Comparison of ENCODE assay signal across 25 cellular contexts in genomic region chr1:110393286-110393685, GRCh38. TPM values are rescaled to one million over a fixed set of nuclear protein-coding genes. Genes with fewer than 3 reads are reported as not detected.
DNase-seq lines count a peak whose midpoint lies in the region; ATAC-seq, FAIRE-seq and TF ChIP-seq lines count a peak whose summit lies in the region.
"Had no signal": no experiment of that assay in that cellular context is flagged by ENCODE, and none has a peak within 500 bp of the region (broad histone marks: within the 10 kb centered on the region; RNA-seq: fewer than 3 reads in every experiment).

No MANE protein-coding gene starts in this region.

- in situ Hi-C loops in GM23248 (cut with MboI) (no loop called here), K562 (cut with MboI) (no loop called here)

- no peaks in the 10 kb centered on the region for H3K27me3 Mint-ChIP-seq in nephron (ENCODE audit: low read depth)
- H3K27me3 Mint-ChIP-seq: T-helper 17 cell had no signal

- H3K4me3 ChIP-seq in GM23248: peak overlapping the region; percentile 17; the same call in 1 of the 2 replicates
- H3K4me3 ChIP-seq in K562: no peak overlapping the region
- H3K4me3 ChIP-seq: esophagus muscularis mucosa, GM12878, mucosa of descending colon had no signal

- H4K20me1 ChIP-seq in GM23248 (ENCODE audit: insufficient read depth): no peaks in the 10 kb centered on the region
- no peaks in the 10 kb centered on the region for H4K20me1 ChIP-seq in K562 (replicated peaks; ENCODE audit: control insufficient read depth, insufficient read depth, low read length)

- H3K4me2 ChIP-seq in GM23248 (ENCODE audit: unreplicated experiment) (peak overlapping the region; percentile 56), K562 (ENCODE audit: insufficient read depth, low read length) (no peak overlapping the region)

- peak overlapping the region; percentile 54 for H3K27ac ChIP-seq in GM23248
- no peak overlapping the region for H3K27ac ChIP-seq in K562 (ENCODE audit: extremely low read depth, low read depth, low read length)
- H3K27ac ChIP-seq: esophagus muscularis mucosa had no signal

- H3K36me3 ChIP-seq in GM23248 (ENCODE audit: low read depth) (no peaks in the 10 kb centered on the region), K562 (ENCODE audit: control insufficient read depth, insufficient read depth, low read length) (peaks cover 10% of the 10 kb centered on the region; the same call in 1 of the 3 replicates)

- no peak overlapping the region for H3K4me3 Mint-ChIP-seq in nephron
- H3K4me3 Mint-ChIP-seq: T-helper 17 cell had no signal

- H3K9me3 ChIP-seq in GM23248 (ENCODE audit: low read depth) (no peaks in the 10 kb centered on the region), K562 (replicated peaks; ENCODE audit: control insufficient read depth, insufficient read depth, low read depth, low read length) (no peaks in the 10 kb centered on the region)
- H3K9me3 ChIP-seq: esophagus muscularis mucosa, mucosa of descending colon had no signal

- H3K9ac ChIP-seq in GM23248 (peak overlapping the region; percentile 1; the same call in 1 of the 2 replicates), K562 (ENCODE audit: insufficient read depth in 1 of 2, low read depth in 2 of 2, low read length in 2 of 2) (no peak overlapping the region)

- CTCF ChIA-PET in K562 (lab: Yijun Ruan, JAX; ENCODE audit: low intra/inter-chr PET ratio): no interaction called here

- TF ChIP-seq RAD21 in K562 (CRISPR knock-in tag; conservative IDR thresholded peaks at IDR 0.05 in 1 of 2, IDR thresholded peaks at IDR 0.05 in 1 of 2): no peak

- BruUV-seq in K562 (replicated peaks; lab: Mats Ljungman, UMichigan): no TSS peak

- H3K9me1 ChIP-seq in K562 (ENCODE audit: control insufficient read depth, insufficient read depth, low read length): no peaks in the 10 kb centered on the region

- intact Hi-C loops in K562 (cut with micrococcal nuclease): no loop called here

- H3K79me2 ChIP-seq in GM23248 (ENCODE audit: insufficient read depth) (0 out of 2 replicates have a peak, but pooled peaks cover 5% of the 10 kb centered on the region), K562 (ENCODE audit: control insufficient read depth, insufficient read depth, low read length) (no peaks in the 10 kb centered on the region)

- H3K27ac Mint-ChIP-seq in nephron: peak overlapping the region; percentile 91 to 94 (median 92)
- H3K27ac Mint-ChIP-seq: T-helper 17 cell had no signal

- FAIRE-seq in K562 (lab: Jason Lieb, UNC): peak; percentile 35
- FAIRE-seq: GM12878, HTR-8/SVneo had no signal

- no peak for TF ChIP-seq POLR2A in K562 (conservative IDR thresholded peaks at IDR 0.05)

- peaks cover 70% of the 10 kb centered on the region for H3F3A ChIP-seq in GM23248 (ENCODE audit: insufficient read depth)

- no peaks in the 10 kb centered on the region for H3K9me3 Mint-ChIP-seq in nephron

- peaks cover 23% of the 10 kb centered on the region for H3K36me3 Mint-ChIP-seq in nephron (ENCODE audit: low read depth)

- POLR2A ChIA-PET in K562 (lab: Yijun Ruan, JAX): interaction anchor here (0.6 to 3.8 kb wide), 6 partner anchors 8 to 247 kb away, joined by 3 to 17 read pairs (median 3); no protein-coding TSS in a partner anchor

- H3K4me1 Mint-ChIP-seq in nephron: peaks cover 26% of the 10 kb centered on the region
- H3K4me1 Mint-ChIP-seq: T-helper 17 cell had no signal

- no peaks in the 10 kb centered on the region for H3K9me2 ChIP-seq in GM23248 (ENCODE audit: insufficient read depth)

- no peak for DNase-seq in GM23248
- no peak for DNase-seq in K562 (ENCODE audit: extremely low read depth in 1 of 4, low spot score in 3 of 4)
- no peak for DNase-seq in stimulated activated CD4-positive, alpha-beta T cell treated with anti-CD3 and anti-CD28 coated beads, Interleukin-4, amount 100 ng/mL, for 4 hours
- DNase-seq in Kasumi-1 (lab: John Stamatoyannopoulos, UW): no peak
- no peak for DNase-seq in NCI-H524 treated with DMSO at 0.1 percent for 48 hours (lab: John Stamatoyannopoulos, UW)
- DNase-seq: activated CD4-positive, alpha-beta T cell treated with anti-CD3 and anti-CD28 coated beads, Interleukin-2, amount 50 U/mL, for 1 hour; activated CD8-positive, alpha-beta memory T cell treated with anti-CD3 and anti-CD28 coated beads, Interleukin-2, amount 50 U/mL, for 48 hours; activated effector memory CD4-positive, alpha-beta T cell treated with Interleukin-2 at 50 U/mL for 16 hours; caudate nucleus; DMS153; effector CD4-positive, alpha-beta T cell; GDM1; H7; left colon; NCI-H1436; NCI-H69; SHP77 treated with DMSO at 0.1 percent for 48 hours; T-helper 17 cell had no signal

- H3K27me3 ChIP-seq in GM23248 (replicated peaks; ENCODE audit: insufficient read depth): no peaks in the 10 kb centered on the region
- no peaks in the 10 kb centered on the region for H3K27me3 ChIP-seq in K562 (ENCODE audit: control insufficient read depth in 2 of 2, insufficient read depth in 2 of 2, low read length in 2 of 2)
- H3K27me3 ChIP-seq: esophagus muscularis mucosa had no signal

- peaks cover 54% of the 10 kb centered on the region for H3K4me1 ChIP-seq in GM23248 (ENCODE audit: insufficient read depth)
- no peaks in the 10 kb centered on the region for H3K4me1 ChIP-seq in K562 (replicated peaks in 1 of 2; ENCODE audit: control insufficient read depth in 2 of 2, insufficient read depth in 2 of 2, low read length in 2 of 2)

- no peak for TF ChIP-seq EP300 in K562 (IDR thresholded peaks at IDR 0.05; ENCODE audit: low read length)

- TF ChIP-seq CTCF in K562 (IDR thresholded peaks at IDR 0.05 in 2 of 3, conservative IDR thresholded peaks at IDR 0.05 in 1 of 3; ENCODE audit: insufficient read depth in 2 of 3, low read depth in 1 of 3, low read length in 3 of 3) (no peak), nephron (IDR thresholded peaks at IDR 0.05; ENCODE audit: unreplicated experiment in 3 of 3) (no peak)

- H2AFZ ChIP-seq in GM23248: no peak overlapping the region
- H2AFZ ChIP-seq in K562 (ENCODE audit: low read depth, low read length): no peak overlapping the region

- no peak for ATAC-seq in K562
- ATAC-seq: GM12878, T-helper 17 cell had no signal

- WGBS in GM23248 (ENCODE audit: low coverage in 1 of 2, low lambda C conversion rate in 2 of 2, missing lambda C conversion rate in 2 of 2), 2 experiments: 85 to 87% methylated on average over 2 of the region's 2 CpGs
- WGBS in K562 (ENCODE audit: insufficient coverage, low coverage, missing lambda C conversion rate): 49% methylated on average over 2 of the region's 2 CpGs

RNA-seq across cellular contexts. Expression of gene SLC16A4, which starts 2.5 kb away (rescaled TPM):
- 28.1 and 34.3 TPM in 2 replicates for total RNA-seq in GM23248 (2014; rRNA removed; shearing (Covaris generic))
- polyA plus RNA-seq in GM23248 (2016; fragmentation: Nextera tagmentation; extraction: Ambion mirVana) (15.6 and 15.9 TPM in 2 replicates), K562 (2011; rRNA removed) (0.31 and 0.39 TPM in 2 replicates), K562 (2014; fragmentation: Illumina TruSeq; extraction: Trizol) (0.12 and 0.26 TPM in 2 replicates), K562 (2014; fragmentation: Nextera tagmentation; extraction: Ambion mirVana) (under 1 TPM; 0.20 to 0.23 TPM), K562 (2014; rRNA removed) (0.16 and 0.34 TPM in 2 replicates)
- 1.0 and 3.1 TPM in 2 replicates for total RNA-seq in K562 (2011; cell fraction: chromatin; rRNA removed; ENCODE audit: low replicate concordance)
- 0.39 TPM in 1 of 2 replicates, not detected in the other for total RNA-seq in K562 (2011; cell fraction: nucleolus; rRNA removed)
- total RNA-seq in K562 (2011; cell fraction: nucleoplasm; rRNA removed): 1.0 and 1.5 TPM in 2 replicates
- total RNA-seq in K562 (2014; rRNA removed) (0.16 TPM in 1 of 2 replicates, not detected in the other), K562 (2014; rRNA removed; fragmentation: Illumina TruSeq; extraction: Trizol) (0.19 and 0.29 TPM in 2 replicates), K562 (2015; rRNA removed; fragmentation: Illumina TruSeq; extraction: Trizol) (0.04 TPM in 1 of 2 replicates, not detected in the other), K562 (2021) (0.07 and 0.29 TPM in 2 replicates)
- 0.04 and 0.46 TPM in 2 replicates for polyA plus RNA-seq in K562 (2011; cell fraction: cytosol; rRNA removed)
- polyA plus RNA-seq in K562 (2011; cell fraction: nucleus; rRNA removed): 0.38 and 0.90 TPM in 2 replicates
- polyA plus RNA-seq in K562 (2012): 0.39 and 0.97 TPM in 2 replicates
- 0.07 and 0.78 TPM in 2 replicates for polyA minus RNA-seq in K562 (2011; rRNA and poly(A)+ RNA removed)
- not detected in 2 replicates for polyA minus RNA-seq in K562 (2011; cell fraction: cytosol; rRNA and poly(A)+ RNA removed)
- polyA minus RNA-seq in K562 (2011; cell fraction: nucleus; rRNA and poly(A)+ RNA removed): 0.22 TPM in 1 of 2 replicates, not detected in the other

RNA-seq across cellular contexts. Expression of gene LAMTOR5, which starts 14.2 kb away (rescaled TPM):
- 67.1 and 145 TPM in 2 replicates for total RNA-seq in GM23248 (2014; rRNA removed; shearing (Covaris generic))
- polyA plus RNA-seq in GM23248 (2016; fragmentation: Nextera tagmentation; extraction: Ambion mirVana): 307 and 318 TPM in 2 replicates
- 40.9 and 52.1 TPM in 2 replicates for total RNA-seq in K562 (2011; cell fraction: chromatin; rRNA removed; ENCODE audit: low replicate concordance)
- total RNA-seq in K562 (2011; cell fraction: nucleolus; rRNA removed): 63.2 and 70.9 TPM in 2 replicates
- total RNA-seq in K562 (2011; cell fraction: nucleoplasm; rRNA removed): 77.4 and 94.5 TPM in 2 replicates
- 191 and 206 TPM in 2 replicates for total RNA-seq in K562 (2014; rRNA removed)
- total RNA-seq in K562 (2014; rRNA removed; fragmentation: Illumina TruSeq; extraction: Trizol): 123 and 130 TPM in 2 replicates
- total RNA-seq in K562 (2015; rRNA removed; fragmentation: Illumina TruSeq; extraction: Trizol): 107 and 118 TPM in 2 replicates
- total RNA-seq in K562 (2021): 169 and 198 TPM in 2 replicates
- 537 and 538 TPM in 2 replicates for polyA plus RNA-seq in K562 (2011; rRNA removed)
- 530 and 732 TPM in 2 replicates for polyA plus RNA-seq in K562 (2011; cell fraction: cytosol; rRNA removed)
- 174 and 259 TPM in 2 replicates for polyA plus RNA-seq in K562 (2011; cell fraction: nucleus; rRNA removed)
- polyA plus RNA-seq in K562 (2012): 318 and 451 TPM in 2 replicates
- 229 and 241 TPM in 2 replicates for polyA plus RNA-seq in K562 (2014; fragmentation: Illumina TruSeq; extraction: Trizol)
- polyA plus RNA-seq in K562 (2014; fragmentation: Nextera tagmentation; extraction: Ambion mirVana): 100 to 1,000 TPM; 648 to 712 TPM
- polyA plus RNA-seq in K562 (2014; rRNA removed): 320 and 438 TPM in 2 replicates
- 150 and 153 TPM in 2 replicates for polyA minus RNA-seq in K562 (2011; rRNA and poly(A)+ RNA removed)
- 52.8 and 60.1 TPM in 2 replicates for polyA minus RNA-seq in K562 (2011; cell fraction: cytosol; rRNA and poly(A)+ RNA removed)
- polyA minus RNA-seq in K562 (2011; cell fraction: nucleus; rRNA and poly(A)+ RNA removed): 27.1 and 59.8 TPM in 2 replicates

RNA-seq across cellular contexts. Expression of gene RBM15, which starts 54.1 kb away (rescaled TPM):
- 18.7 and 22.5 TPM in 2 replicates for total RNA-seq in GM23248 (2014; rRNA removed; shearing (Covaris generic))
- polyA plus RNA-seq in GM23248 (2016; fragmentation: Nextera tagmentation; extraction: Ambion mirVana) (6.4 and 6.6 TPM in 2 replicates), K562 (2011; rRNA removed) (28.2 and 32.1 TPM in 2 replicates), K562 (2014; fragmentation: Illumina TruSeq; extraction: Trizol) (16.9 and 17.1 TPM in 2 replicates), K562 (2014; fragmentation: Nextera tagmentation; extraction: Ambion mirVana) (1 to 10 TPM; 2.4 to 4.7 TPM), K562 (2014; rRNA removed) (25.2 and 29.1 TPM in 2 replicates)
- total RNA-seq in K562 (2011; cell fraction: chromatin; rRNA removed; ENCODE audit: low replicate concordance): 242 and 282 TPM in 2 replicates
- total RNA-seq in K562 (2011; cell fraction: nucleolus; rRNA removed): 217 and 228 TPM in 2 replicates
- 127 and 197 TPM in 2 replicates for total RNA-seq in K562 (2011; cell fraction: nucleoplasm; rRNA removed)
- total RNA-seq in K562 (2014; rRNA removed) (63.4 and 67.7 TPM in 2 replicates), K562 (2014; rRNA removed; fragmentation: Illumina TruSeq; extraction: Trizol) (43.4 and 45.3 TPM in 2 replicates), K562 (2015; rRNA removed; fragmentation: Illumina TruSeq; extraction: Trizol) (57.6 and 58.3 TPM in 2 replicates), K562 (2021) (53.4 and 56.1 TPM in 2 replicates)
- polyA plus RNA-seq in K562 (2011; cell fraction: cytosol; rRNA removed): 25.2 and 25.5 TPM in 2 replicates
- polyA plus RNA-seq in K562 (2011; cell fraction: nucleus; rRNA removed): 67.3 and 94.0 TPM in 2 replicates
- 11.9 and 12.9 TPM in 2 replicates for polyA plus RNA-seq in K562 (2012)
- 164 and 169 TPM in 2 replicates for polyA minus RNA-seq in K562 (2011; rRNA and poly(A)+ RNA removed)
- polyA minus RNA-seq in K562 (2011; cell fraction: cytosol; rRNA and poly(A)+ RNA removed): 57.9 and 59.4 TPM in 2 replicates
- polyA minus RNA-seq in K562 (2011; cell fraction: nucleus; rRNA and poly(A)+ RNA removed): 287 and 388 TPM in 2 replicates

RNA-seq across cellular contexts. Expression of gene PROK1, which starts 57.7 kb away (rescaled TPM):
- not detected in 2 replicates for total RNA-seq in GM23248 (2014; rRNA removed; shearing (Covaris generic))
- polyA plus RNA-seq in GM23248 (2016; fragmentation: Nextera tagmentation; extraction: Ambion mirVana) (not detected in 2 replicates), K562 (2011; rRNA removed) (0.09 TPM in 1 of 2 replicates, not detected in the other), K562 (2014; fragmentation: Illumina TruSeq; extraction: Trizol) (not detected in 2 replicates), K562 (2014; fragmentation: Nextera tagmentation; extraction: Ambion mirVana) (not detected), K562 (2014; rRNA removed) (0.15 TPM in 1 of 2 replicates, not detected in the other)
- total RNA-seq in K562 (2011; cell fraction: chromatin; rRNA removed; ENCODE audit: low replicate concordance): not detected in 2 replicates
- not detected in 2 replicates for total RNA-seq in K562 (2011; cell fraction: nucleolus; rRNA removed)
- total RNA-seq in K562 (2011; cell fraction: nucleoplasm; rRNA removed): not detected in 2 replicates
- total RNA-seq in K562 (2014; rRNA removed) (not detected in 2 replicates), K562 (2014; rRNA removed; fragmentation: Illumina TruSeq; extraction: Trizol) (not detected in 2 replicates), K562 (2015; rRNA removed; fragmentation: Illumina TruSeq; extraction: Trizol) (not detected in 2 replicates), K562 (2021) (not detected in 2 replicates)
- 0.04 and 0.16 TPM in 2 replicates for polyA plus RNA-seq in K562 (2011; cell fraction: cytosol; rRNA removed)
- 0.10 and 0.11 TPM in 2 replicates for polyA plus RNA-seq in K562 (2011; cell fraction: nucleus; rRNA removed)
- polyA plus RNA-seq in K562 (2012): not detected in 2 replicates
- polyA minus RNA-seq in K562 (2011; rRNA and poly(A)+ RNA removed): not detected in 2 replicates
- polyA minus RNA-seq in K562 (2011; cell fraction: cytosol; rRNA and poly(A)+ RNA removed): not detected in 2 replicates
- polyA minus RNA-seq in K562 (2011; cell fraction: nucleus; rRNA and poly(A)+ RNA removed): not detected in 2 replicates
- total RNA-seq: esophagus muscularis mucosa, glomerular endothelial cell, GM12878, H7, left colon, mucosa of descending colon, OCI-LY7, T-helper 17 cell had no signal
- polyA plus RNA-seq: GM12878 had no signal
